1 cellular context compared by ENCODE assay signal in genomic region chr17:40069751-40070643, GRCh38.
TF ChIP-seq lines count a peak whose summit lies in the region.

No MANE protein-coding gene starts in this region.

TF ChIP-seq in K562, 482 proteins besides CTCF, POLR2A, EP300 and RAD21:
- TF ChIP-seq, protein P1, sequence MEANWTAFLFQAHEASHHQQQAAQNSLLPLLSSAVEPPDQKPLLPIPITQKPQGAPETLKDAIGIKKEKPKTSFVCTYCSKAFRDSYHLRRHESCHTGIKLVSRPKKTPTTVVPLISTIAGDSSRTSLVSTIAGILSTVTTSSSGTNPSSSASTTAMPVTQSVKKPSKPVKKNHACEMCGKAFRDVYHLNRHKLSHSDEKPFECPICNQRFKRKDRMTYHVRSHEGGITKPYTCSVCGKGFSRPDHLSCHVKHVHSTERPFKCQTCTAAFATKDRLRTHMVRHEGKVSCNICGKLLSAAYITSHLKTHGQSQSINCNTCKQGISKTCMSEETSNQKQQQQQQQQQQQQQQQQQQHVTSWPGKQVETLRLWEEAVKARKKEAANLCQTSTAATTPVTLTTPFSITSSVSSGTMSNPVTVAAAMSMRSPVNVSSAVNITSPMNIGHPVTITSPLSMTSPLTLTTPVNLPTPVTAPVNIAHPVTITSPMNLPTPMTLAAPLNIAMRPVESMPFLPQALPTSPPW (CRISPR knock-in tag; IDR thresholded peaks at IDR 0.05), result peak; percentile 47
- peak; percentile 3 for TF ChIP-seq RBBP5 (IDR thresholded peaks at IDR 0.05; ENCODE audit: borderline replicate concordance, insufficient read depth, low read length, poor library complexity, severe bottlenecking)
- no peak for TF ChIP-seq MBD2 (IDR thresholded peaks at IDR 0.05; ENCODE audit: borderline replicate concordance, low read depth)
- TF ChIP-seq U2AF1 (optimal IDR thresholded peaks at IDR 0.05; ENCODE audit: low read depth, low read length), result no peak
- no peak for TF ChIP-seq SMARCA5 (IDR thresholded peaks at IDR 0.05)
- TF ChIP-seq RBFOX2 (IDR thresholded peaks at IDR 0.05; ENCODE audit: low read depth, low read length), result peak; percentile 47
- 0 out of 2 replicates have a peak, but pooled peaks have one; percentile 21 for TF ChIP-seq ATF3 (IDR thresholded peaks at IDR 0.05)
- TF ChIP-seq ATF3 (CRISPR knock-in tag; conservative IDR thresholded peaks at IDR 0.05), result no peak
- TF ChIP-seq ZNF3 (CRISPR knock-in tag; IDR thresholded peaks at IDR 0.05), result no peak
- peak; percentile 67 to 70; a peak in 3 of 4 replicates for TF ChIP-seq FOXK2 (conservative IDR thresholded peaks at IDR 0.05 in 1 of 2, IDR thresholded peaks at IDR 0.05 in 1 of 2; ENCODE audit: low read depth in 2 of 2)
- TF ChIP-seq ZNF57 (CRISPR knock-in tag; IDR thresholded peaks at IDR 0.05), result no peak
- TF ChIP-seq TCF7 (IDR thresholded peaks at IDR 0.05; ENCODE audit: borderline replicate concordance), result peak; percentile 63; the same call in 1 of the 2 replicates
- no peak for TF ChIP-seq NCOA4 (IDR thresholded peaks at IDR 0.05; ENCODE audit: partially characterized antibody)
- 0 out of 2 replicates have a peak, but pooled peaks have one; percentile 5 for TF ChIP-seq NFE2 (IDR thresholded peaks at IDR 0.05; ENCODE audit: low read depth)
- TF ChIP-seq, protein P2, sequence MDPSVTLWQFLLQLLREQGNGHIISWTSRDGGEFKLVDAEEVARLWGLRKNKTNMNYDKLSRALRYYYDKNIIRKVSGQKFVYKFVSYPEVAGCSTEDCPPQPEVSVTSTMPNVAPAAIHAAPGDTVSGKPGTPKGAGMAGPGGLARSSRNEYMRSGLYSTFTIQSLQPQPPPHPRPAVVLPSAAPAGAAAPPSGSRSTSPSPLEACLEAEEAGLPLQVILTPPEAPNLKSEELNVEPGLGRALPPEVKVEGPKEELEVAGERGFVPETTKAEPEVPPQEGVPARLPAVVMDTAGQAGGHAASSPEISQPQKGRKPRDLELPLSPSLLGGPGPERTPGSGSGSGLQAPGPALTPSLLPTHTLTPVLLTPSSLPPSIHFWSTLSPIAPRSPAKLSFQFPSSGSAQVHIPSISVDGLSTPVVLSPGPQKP (CRISPR knock-in tag; IDR thresholded peaks at IDR 0.05), result no peak
- TF ChIP-seq HNRNPL (IDR thresholded peaks at IDR 0.05; ENCODE audit: low read depth, low read length), result peak; percentile 92
- peak; percentile 41; the same call in 1 of the 2 replicates for TF ChIP-seq MYC (IDR thresholded peaks at IDR 0.05; ENCODE audit: low read depth, low read length)
- no peak for TF ChIP-seq MYC (CRISPR knock-in tag; IDR thresholded peaks at IDR 0.05; ENCODE audit: borderline replicate concordance, low read depth)
